Comparison of ENCODE assay signal across 12 cellular contexts in the genomic region with DNA sequence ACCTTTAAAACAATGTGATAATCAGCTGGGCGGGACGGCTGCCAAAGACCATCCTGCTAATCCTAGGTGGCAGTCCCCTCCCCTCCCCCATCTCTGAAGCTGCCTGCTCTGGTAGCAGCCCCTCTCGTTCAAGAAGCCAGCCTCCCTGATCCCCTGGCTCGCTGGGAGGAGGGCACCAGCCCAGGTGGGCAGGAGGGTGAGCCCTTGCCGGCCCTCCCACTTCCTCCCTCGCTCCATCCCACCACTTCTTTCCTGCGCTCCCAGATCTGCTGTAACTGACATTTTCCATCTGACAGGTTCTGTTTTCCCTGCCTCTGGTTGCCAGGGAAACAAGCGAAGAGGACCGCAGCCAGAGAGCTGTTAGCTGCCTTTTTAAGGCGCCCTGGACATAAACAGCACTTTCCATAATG.
A peak's percentile ranks its signal among the peaks of the same experiment; 100 is the strongest.
DNase-seq lines count a peak whose midpoint lies in the region; ATAC-seq, FAIRE-seq and TF ChIP-seq lines count a peak whose summit lies in the region.
"Had no signal": no experiment of that assay in that cellular context is flagged by ENCODE, and none has a peak within 500 bp of the region (broad histone marks: within the 10 kb centered on the region; RNA-seq: fewer than 3 reads in every experiment).

No MANE protein-coding gene starts in this region.

- peaks cover 5% of the 10 kb centered on the region; the same call in 1 of the 2 replicates for H3K4me1 ChIP-seq in HAP-1

- peaks cover 33% of the 10 kb centered on the region for H3K4me1 Mint-ChIP-seq in glutamatergic neuron (ENCODE audit: low read depth, unreplicated experiment)
- H3K4me1 Mint-ChIP-seq in activated T-cell treated with anti-CD3 and anti-CD28 coated beads, Interleukin-2, amount 50 U/mL, for 24 hours (ENCODE audit: low read depth), result no peaks in the 10 kb centered on the region
- H3K4me1 Mint-ChIP-seq: activated B cell treated with CpG ODN at 0.5 μM for 24 hours had no signal

- no peak for ATAC-seq in GM21381 (IDR thresholded peaks at IDR 0.05; ENCODE audit: unreplicated experiment)
- ATAC-seq: HCT116 had no signal

- no peaks in the 10 kb centered on the region for H3K9me3 ChIP-seq in HAP-1
- H3K9me3 ChIP-seq: transverse colon had no signal

- H3K27me3 ChIP-seq in HAP-1 (ENCODE audit: low read depth), result peaks cover 3% of the 10 kb centered on the region; the same call in 1 of the 2 replicates

- no peak for TF ChIP-seq CTCF in glutamatergic neuron (IDR thresholded peaks at IDR 0.05; ENCODE audit: partially characterized antibody, unreplicated experiment)

- peaks cover 19% of the 10 kb centered on the region for H3K27me3 Mint-ChIP-seq in glutamatergic neuron (ENCODE audit: unreplicated experiment)
- H3K27me3 Mint-ChIP-seq in activated T-cell treated with anti-CD3 and anti-CD28 coated beads, Interleukin-2, amount 50 U/mL, for 24 hours, result peaks cover 4% of the 10 kb centered on the region

- peaks cover 9% of the 10 kb centered on the region for H3K9me3 Mint-ChIP-seq in glutamatergic neuron (ENCODE audit: unreplicated experiment)
- H3K9me3 Mint-ChIP-seq in activated T-cell treated with anti-CD3 and anti-CD28 coated beads, Interleukin-2, amount 50 U/mL, for 24 hours, result no peaks in the 10 kb centered on the region
- H3K9me3 Mint-ChIP-seq: activated B cell treated with CpG ODN at 0.5 μM for 24 hours had no signal

- peak; percentile 25 to 57 for DNase-seq in HAP-1 (ENCODE audit: low spot score in 2 of 2)
- DNase-seq in NCI-H748 (lab: John Stamatoyannopoulos, UW; ENCODE audit: unreplicated experiment), result peak; percentile 91
- DNase-seq in glutamatergic neuron, result peak; percentile 60
- DNase-seq in renal cortical epithelial cell (ENCODE audit: low read depth), result peak; percentile 17
- no peak for DNase-seq in NCI-H2029 treated with DMSO at 0.1 percent for 48 hours (lab: John Stamatoyannopoulos, UW)
- no peak for DNase-seq in H54 (ENCODE audit: insufficient read length, low spot score)
- no peak for DNase-seq in activated T-cell treated with anti-CD3 and anti-CD28 coated beads, Interleukin-2, amount 50 U/mL, for 24 hours
- DNase-seq: activated B cell treated with CpG ODN at 0.5 μM for 24 hours, MM.1S, transverse colon had no signal

- in situ Hi-C loops in HAP-1 (cut with MboI; ENCODE audit: low sequenced_read_pairs), result no loop called here

- H3K36me3 ChIP-seq in HAP-1 (replicated peaks), result no peaks in the 10 kb centered on the region
- H3K36me3 ChIP-seq: transverse colon had no signal

- TF ChIP-seq POLR2A in H54 (IDR thresholded peaks at IDR 0.05; ENCODE audit: low read depth, low read length), result no peak

- H3K4me3 Mint-ChIP-seq in glutamatergic neuron (ENCODE audit: unreplicated experiment), result peak overlapping the region; percentile 74
- no peak overlapping the region for H3K4me3 Mint-ChIP-seq in activated T-cell treated with anti-CD3 and anti-CD28 coated beads, Interleukin-2, amount 50 U/mL, for 24 hours
- H3K4me3 Mint-ChIP-seq: activated B cell treated with CpG ODN at 0.5 μM for 24 hours had no signal

- H3K27ac Mint-ChIP-seq in glutamatergic neuron (ENCODE audit: unreplicated experiment), result peak overlapping the region; percentile 97
- H3K27ac Mint-ChIP-seq in activated T-cell treated with anti-CD3 and anti-CD28 coated beads, Interleukin-2, amount 50 U/mL, for 24 hours, result no peak overlapping the region

- FAIRE-seq in H54 (lab: Jason Lieb, UNC), result no peak

- no peak overlapping the region for H3K4me3 ChIP-seq in HAP-1
- H3K4me3 ChIP-seq: transverse colon had no signal

- no peaks in the 10 kb centered on the region for H3K36me3 Mint-ChIP-seq in glutamatergic neuron (ENCODE audit: unreplicated experiment)
- H3K36me3 Mint-ChIP-seq in activated T-cell treated with anti-CD3 and anti-CD28 coated beads, Interleukin-2, amount 50 U/mL, for 24 hours (ENCODE audit: low read depth), result no peaks in the 10 kb centered on the region

Comparison
In these comparisons a context has a peak if more than half of its experiments do, and no peak if none do; other contexts are left out.
1. DNase-seq: peak in HAP-1 (2 of 2), NCI-H748 (single experiment), glutamatergic neuron (single experiment) and renal cortical epithelial cell (single experiment); none in NCI-H2029 treated with DMSO at 0.1 percent for 48 hours (single experiment), H54 (single experiment) and activated T-cell treated with anti-CD3 and anti-CD28 coated beads, Interleukin-2, amount 50 U/mL, for 24 hours (single experiment).